Comparison of ENCODE assay signal across 1 cellular context in the genomic region with DNA sequence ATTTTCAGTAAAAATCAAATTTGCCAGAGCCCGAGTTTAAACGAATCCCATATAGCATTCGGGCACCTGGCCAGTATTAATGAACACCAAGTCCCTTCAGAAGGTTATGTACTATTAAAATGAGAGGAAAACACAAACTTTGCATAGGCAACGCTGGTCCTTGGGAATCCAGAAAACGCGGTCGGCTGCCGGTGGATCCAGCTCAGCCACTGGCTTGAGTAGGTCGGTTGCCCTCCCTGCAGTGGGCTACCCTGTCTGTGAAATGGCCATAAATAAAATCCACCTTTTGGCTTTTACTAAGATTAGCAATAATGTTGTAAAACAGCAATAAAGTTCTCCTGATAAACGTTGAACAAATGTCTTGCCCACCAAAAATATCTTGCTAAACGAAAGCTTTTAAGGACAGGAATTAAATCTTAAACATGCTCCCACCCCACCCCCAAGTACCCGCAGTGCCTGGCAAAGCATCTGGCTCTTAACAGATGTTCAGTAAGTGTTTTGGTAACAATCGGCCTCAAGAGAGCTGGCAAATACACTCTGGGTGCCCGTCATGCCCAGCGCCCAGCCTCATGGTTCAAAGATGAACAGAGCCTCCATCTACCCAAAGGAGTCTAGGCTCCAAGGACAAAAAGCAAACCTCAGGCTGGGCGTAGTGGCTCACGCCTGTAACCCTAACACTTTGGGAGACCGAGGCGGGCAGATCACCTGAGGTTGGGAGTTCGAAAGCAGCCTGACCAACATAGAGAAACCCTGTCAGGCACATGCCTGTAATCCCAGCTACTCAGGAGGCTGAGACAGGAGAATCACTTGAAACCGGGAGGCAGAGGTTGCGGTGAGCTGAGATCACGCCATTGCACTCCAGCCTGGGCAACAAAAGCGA.
TF ChIP-seq lines count a peak whose summit lies in the region.

No MANE protein-coding gene starts in this region.

TF ChIP-seq in SK-N-SH treated with all-trans-retinoic acid at 6 μM for 48 hours, 23 proteins besides CTCF, POLR2A, EP300 and RAD21 (continued from another document):
- TF ChIP-seq, protein P1, sequence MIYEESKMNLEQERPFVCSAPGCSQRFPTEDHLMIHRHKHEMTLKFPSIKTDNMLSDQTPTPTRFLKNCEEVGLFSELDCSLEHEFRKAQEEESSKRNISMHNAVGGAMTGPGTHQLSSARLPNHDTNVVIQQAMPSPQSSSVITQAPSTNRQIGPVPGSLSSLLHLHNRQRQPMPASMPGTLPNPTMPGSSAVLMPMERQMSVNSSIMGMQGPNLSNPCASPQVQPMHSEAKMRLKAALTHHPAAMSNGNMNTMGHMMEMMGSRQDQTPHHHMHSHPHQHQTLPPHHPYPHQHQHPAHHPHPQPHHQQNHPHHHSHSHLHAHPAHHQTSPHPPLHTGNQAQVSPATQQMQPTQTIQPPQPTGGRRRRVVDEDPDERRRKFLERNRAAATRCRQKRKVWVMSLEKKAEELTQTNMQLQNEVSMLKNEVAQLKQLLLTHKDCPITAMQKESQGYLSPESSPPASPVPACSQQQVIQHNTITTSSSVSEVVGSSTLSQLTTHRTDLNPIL (CRISPR knock-in tag; IDR thresholded peaks at IDR 0.05; ENCODE audit: low read depth): no peak
- TF ChIP-seq ZC3H10 (CRISPR knock-in tag; IDR thresholded peaks at IDR 0.05) (no peak), TCF4 (CRISPR knock-in tag; IDR thresholded peaks at IDR 0.05; ENCODE audit: borderline replicate concordance) (no peak), TOX (CRISPR knock-in tag; IDR thresholded peaks at IDR 0.05; ENCODE audit: borderline replicate concordance) (no peak), GLIS3 (CRISPR knock-in tag; IDR thresholded peaks at IDR 0.05) (no peak), ZNF565 (CRISPR knock-in tag; conservative IDR thresholded peaks at IDR 0.05; ENCODE audit: low read depth) (no peak), ZFP3 (CRISPR knock-in tag; IDR thresholded peaks at IDR 0.05) (no peak), ESRRG (CRISPR knock-in tag; IDR thresholded peaks at IDR 0.05) (no peak), PPARA (CRISPR knock-in tag; IDR thresholded peaks at IDR 0.05; ENCODE audit: borderline replicate concordance) (no peak)
- TF ChIP-seq, protein P2, sequence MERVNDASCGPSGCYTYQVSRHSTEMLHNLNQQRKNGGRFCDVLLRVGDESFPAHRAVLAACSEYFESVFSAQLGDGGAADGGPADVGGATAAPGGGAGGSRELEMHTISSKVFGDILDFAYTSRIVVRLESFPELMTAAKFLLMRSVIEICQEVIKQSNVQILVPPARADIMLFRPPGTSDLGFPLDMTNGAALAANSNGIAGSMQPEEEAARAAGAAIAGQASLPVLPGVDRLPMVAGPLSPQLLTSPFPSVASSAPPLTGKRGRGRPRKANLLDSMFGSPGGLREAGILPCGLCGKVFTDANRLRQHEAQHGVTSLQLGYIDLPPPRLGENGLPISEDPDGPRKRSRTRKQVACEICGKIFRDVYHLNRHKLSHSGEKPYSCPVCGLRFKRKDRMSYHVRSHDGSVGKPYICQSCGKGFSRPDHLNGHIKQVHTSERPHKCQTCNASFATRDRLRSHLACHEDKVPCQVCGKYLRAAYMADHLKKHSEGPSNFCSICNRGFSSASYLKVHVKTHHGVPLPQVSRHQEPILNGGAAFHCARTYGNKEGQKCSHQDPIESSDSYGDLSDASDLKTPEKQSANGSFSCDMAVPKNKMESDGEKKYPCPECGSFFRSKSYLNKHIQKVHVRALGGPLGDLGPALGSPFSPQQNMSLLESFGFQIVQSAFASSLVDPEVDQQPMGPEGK (CRISPR knock-in tag; IDR thresholded peaks at IDR 0.05; ENCODE audit: borderline replicate concordance): no peak
